1 cellular context compared by ENCODE assay signal in genomic region chr2:206323486-206323885, GRCh38.
TF ChIP-seq lines count a peak whose summit lies in the region.

No MANE protein-coding gene starts in this region.

TF ChIP-seq in HCT116, 20 proteins besides CTCF, POLR2A, EP300 and RAD21 (continued from another document):
- TF ChIP-seq ZBTB33 (IDR thresholded peaks at IDR 0.05; ENCODE audit: extremely low read depth, insufficient replicate concordance, low read length) (no peak), CEBPB (IDR thresholded peaks at IDR 0.05; ENCODE audit: low read depth) (no peak), CBX3 (IDR thresholded peaks at IDR 0.05; ENCODE audit: low read depth) (no peak), TCF7L2 (IDR thresholded peaks at IDR 0.05; ENCODE audit: borderline replicate concordance, extremely low read depth, insufficient read depth, insufficient read length) (no peak)
